1 cellular context compared by ENCODE assay signal in the genomic region with DNA sequence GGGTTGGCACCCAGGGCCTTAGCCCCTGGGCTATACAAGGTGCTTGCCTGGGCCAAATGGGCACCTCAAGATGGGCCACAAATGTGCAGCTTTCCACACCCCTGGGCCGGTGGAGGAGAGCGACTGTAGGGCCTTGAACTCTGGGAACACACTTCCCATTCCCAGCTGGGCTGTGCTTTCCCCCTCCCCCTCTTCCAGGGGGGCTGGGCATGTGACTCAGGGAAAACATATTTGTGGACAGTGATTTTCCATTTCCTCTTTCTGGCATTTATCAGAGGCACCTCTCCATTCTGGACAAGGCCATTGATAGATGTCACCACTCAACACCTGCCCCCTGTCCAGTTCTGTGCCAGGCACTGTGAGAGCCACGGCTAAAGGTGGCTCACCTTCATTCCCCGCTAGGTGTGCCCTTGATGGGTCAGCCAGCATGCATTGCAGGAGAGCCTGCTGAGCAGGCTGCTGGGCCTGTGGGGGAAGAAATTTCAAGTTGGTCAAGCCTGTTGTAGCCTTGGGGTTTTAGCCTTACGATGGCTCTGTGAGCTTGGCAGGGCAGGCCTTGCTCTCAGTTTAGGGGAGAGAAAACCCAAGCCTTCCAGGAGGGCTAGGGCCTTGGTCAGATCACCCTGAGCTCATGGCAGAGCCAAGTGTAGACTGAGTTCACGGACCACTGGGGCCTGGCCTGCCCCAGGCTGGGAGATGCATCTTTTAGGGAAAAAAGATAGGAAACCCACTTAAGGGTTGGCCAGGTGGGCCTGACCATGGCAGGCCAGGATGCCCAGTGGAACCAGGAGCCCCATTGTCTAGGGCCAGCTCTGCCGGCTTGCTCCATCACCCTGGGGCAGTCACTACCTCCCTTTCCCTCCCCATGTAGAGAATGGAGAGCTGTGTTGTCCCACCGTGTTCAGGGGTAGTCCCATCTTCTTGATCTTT.
TF ChIP-seq lines count a peak whose summit lies in the region.

No MANE protein-coding gene starts in this region.

TF ChIP-seq in HepG2, 621 proteins besides CTCF, POLR2A, EP300 and RAD21 (continued from another document and continues in another):
- TF ChIP-seq, protein P1, sequence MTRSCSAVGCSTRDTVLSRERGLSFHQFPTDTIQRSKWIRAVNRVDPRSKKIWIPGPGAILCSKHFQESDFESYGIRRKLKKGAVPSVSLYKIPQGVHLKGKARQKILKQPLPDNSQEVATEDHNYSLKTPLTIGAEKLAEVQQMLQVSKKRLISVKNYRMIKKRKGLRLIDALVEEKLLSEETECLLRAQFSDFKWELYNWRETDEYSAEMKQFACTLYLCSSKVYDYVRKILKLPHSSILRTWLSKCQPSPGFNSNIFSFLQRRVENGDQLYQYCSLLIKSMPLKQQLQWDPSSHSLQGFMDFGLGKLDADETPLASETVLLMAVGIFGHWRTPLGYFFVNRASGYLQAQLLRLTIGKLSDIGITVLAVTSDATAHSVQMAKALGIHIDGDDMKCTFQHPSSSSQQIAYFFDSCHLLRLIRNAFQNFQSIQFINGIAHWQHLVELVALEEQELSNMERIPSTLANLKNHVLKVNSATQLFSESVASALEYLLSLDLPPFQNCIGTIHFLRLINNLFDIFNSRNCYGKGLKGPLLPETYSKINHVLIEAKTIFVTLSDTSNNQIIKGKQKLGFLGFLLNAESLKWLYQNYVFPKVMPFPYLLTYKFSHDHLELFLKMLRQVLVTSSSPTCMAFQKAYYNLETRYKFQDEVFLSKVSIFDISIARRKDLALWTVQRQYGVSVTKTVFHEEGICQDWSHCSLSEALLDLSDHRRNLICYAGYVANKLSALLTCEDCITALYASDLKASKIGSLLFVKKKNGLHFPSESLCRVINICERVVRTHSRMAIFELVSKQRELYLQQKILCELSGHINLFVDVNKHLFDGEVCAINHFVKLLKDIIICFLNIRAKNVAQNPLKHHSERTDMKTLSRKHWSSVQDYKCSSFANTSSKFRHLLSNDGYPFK (CRISPR knock-in tag; IDR thresholded peaks at IDR 0.05; ENCODE audit: borderline replicate concordance) = peak; percentile 77; the same call in 1 of the 2 replicates
- TF ChIP-seq, protein P2, sequence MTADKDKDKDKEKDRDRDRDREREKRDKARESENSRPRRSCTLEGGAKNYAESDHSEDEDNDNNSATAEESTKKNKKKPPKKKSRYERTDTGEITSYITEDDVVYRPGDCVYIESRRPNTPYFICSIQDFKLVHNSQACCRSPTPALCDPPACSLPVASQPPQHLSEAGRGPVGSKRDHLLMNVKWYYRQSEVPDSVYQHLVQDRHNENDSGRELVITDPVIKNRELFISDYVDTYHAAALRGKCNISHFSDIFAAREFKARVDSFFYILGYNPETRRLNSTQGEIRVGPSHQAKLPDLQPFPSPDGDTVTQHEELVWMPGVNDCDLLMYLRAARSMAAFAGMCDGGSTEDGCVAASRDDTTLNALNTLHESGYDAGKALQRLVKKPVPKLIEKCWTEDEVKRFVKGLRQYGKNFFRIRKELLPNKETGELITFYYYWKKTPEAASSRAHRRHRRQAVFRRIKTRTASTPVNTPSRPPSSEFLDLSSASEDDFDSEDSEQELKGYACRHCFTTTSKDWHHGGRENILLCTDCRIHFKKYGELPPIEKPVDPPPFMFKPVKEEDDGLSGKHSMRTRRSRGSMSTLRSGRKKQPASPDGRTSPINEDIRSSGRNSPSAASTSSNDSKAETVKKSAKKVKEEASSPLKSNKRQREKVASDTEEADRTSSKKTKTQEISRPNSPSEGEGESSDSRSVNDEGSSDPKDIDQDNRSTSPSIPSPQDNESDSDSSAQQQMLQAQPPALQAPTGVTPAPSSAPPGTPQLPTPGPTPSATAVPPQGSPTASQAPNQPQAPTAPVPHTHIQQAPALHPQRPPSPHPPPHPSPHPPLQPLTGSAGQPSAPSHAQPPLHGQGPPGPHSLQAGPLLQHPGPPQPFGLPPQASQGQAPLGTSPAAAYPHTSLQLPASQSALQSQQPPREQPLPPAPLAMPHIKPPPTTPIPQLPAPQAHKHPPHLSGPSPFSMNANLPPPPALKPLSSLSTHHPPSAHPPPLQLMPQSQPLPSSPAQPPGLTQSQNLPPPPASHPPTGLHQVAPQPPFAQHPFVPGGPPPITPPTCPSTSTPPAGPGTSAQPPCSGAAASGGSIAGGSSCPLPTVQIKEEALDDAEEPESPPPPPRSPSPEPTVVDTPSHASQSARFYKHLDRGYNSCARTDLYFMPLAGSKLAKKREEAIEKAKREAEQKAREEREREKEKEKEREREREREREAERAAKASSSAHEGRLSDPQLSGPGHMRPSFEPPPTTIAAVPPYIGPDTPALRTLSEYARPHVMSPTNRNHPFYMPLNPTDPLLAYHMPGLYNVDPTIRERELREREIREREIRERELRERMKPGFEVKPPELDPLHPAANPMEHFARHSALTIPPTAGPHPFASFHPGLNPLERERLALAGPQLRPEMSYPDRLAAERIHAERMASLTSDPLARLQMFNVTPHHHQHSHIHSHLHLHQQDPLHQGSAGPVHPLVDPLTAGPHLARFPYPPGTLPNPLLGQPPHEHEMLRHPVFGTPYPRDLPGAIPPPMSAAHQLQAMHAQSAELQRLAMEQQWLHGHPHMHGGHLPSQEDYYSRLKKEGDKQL (CRISPR knock-in tag; IDR thresholded peaks at IDR 0.05; ENCODE audit: low read depth) = 0 out of 2 replicates have a peak, but pooled peaks have one; percentile 36
- peak; percentile 57; the same call in 1 of the 2 replicates for TF ChIP-seq ARNTL (CRISPR knock-in tag; IDR thresholded peaks at IDR 0.05)
- no peak for TF ChIP-seq STAT5B (CRISPR knock-in tag; IDR thresholded peaks at IDR 0.05)
- peak; percentile 81 for TF ChIP-seq ZNF607 (CRISPR knock-in tag; IDR thresholded peaks at IDR 0.05; ENCODE audit: borderline replicate concordance)
- TF ChIP-seq, protein P3, sequence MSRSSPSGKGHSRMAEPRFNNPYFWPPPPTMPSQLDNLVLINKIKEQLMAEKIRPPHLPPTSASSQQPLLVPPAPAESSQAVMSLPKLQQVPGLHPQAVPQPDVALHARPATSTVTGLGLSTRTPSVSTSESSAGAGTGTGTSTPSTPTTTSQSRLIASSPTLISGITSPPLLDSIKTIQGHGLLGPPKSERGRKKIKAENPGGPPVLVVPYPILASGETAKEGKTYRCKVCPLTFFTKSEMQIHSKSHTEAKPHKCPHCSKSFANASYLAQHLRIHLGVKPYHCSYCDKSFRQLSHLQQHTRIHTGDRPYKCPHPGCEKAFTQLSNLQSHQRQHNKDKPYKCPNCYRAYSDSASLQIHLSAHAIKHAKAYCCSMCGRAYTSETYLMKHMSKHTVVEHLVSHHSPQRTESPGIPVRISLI (CRISPR knock-in tag; IDR thresholded peaks at IDR 0.05; ENCODE audit: borderline replicate concordance) = no peak
- TF ChIP-seq, protein P4, sequence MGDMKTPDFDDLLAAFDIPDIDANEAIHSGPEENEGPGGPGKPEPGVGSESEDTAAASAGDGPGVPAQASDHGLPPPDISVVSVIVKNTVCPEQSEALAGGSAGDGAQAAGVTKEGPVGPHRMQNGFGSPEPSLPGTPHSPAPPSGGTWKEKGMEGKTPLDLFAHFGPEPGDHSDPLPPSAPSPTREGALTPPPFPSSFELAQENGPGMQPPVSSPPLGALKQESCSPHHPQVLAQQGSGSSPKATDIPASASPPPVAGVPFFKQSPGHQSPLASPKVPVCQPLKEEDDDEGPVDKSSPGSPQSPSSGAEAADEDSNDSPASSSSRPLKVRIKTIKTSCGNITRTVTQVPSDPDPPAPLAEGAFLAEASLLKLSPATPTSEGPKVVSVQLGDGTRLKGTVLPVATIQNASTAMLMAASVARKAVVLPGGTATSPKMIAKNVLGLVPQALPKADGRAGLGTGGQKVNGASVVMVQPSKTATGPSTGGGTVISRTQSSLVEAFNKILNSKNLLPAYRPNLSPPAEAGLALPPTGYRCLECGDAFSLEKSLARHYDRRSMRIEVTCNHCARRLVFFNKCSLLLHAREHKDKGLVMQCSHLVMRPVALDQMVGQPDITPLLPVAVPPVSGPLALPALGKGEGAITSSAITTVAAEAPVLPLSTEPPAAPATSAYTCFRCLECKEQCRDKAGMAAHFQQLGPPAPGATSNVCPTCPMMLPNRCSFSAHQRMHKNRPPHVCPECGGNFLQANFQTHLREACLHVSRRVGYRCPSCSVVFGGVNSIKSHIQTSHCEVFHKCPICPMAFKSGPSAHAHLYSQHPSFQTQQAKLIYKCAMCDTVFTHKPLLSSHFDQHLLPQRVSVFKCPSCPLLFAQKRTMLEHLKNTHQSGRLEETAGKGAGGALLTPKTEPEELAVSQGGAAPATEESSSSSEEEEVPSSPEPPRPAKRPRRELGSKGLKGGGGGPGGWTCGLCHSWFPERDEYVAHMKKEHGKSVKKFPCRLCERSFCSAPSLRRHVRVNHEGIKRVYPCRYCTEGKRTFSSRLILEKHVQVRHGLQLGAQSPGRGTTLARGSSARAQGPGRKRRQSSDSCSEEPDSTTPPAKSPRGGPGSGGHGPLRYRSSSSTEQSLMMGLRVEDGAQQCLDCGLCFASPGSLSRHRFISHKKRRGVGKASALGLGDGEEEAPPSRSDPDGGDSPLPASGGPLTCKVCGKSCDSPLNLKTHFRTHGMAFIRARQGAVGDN (CRISPR knock-in tag; IDR thresholded peaks at IDR 0.05) = peak; percentile 97
- TF ChIP-seq EED (CRISPR knock-in tag; IDR thresholded peaks at IDR 0.05) = no peak
- TF ChIP-seq DMAP1 (CRISPR knock-in tag; IDR thresholded peaks at IDR 0.05) = peak; percentile 64; the same call in 1 of the 2 replicates
- 0 out of 2 replicates have a peak, but pooled peaks have one; percentile 52 for TF ChIP-seq KDM3A (CRISPR knock-in tag; IDR thresholded peaks at IDR 0.05; ENCODE audit: low read depth)
- peak; percentile 88; the same call in 1 of the 2 replicates for TF ChIP-seq ZNF580 (CRISPR knock-in tag; IDR thresholded peaks at IDR 0.05; ENCODE audit: borderline replicate concordance, low read depth)
- no peak for TF ChIP-seq ZNF496 (CRISPR knock-in tag; IDR thresholded peaks at IDR 0.05; ENCODE audit: insufficient replicate concordance)
- TF ChIP-seq DR1 (CRISPR knock-in tag; IDR thresholded peaks at IDR 0.05) = no peak
- peak; percentile 40; the same call in 1 of the 2 replicates for TF ChIP-seq NFKB2 (CRISPR knock-in tag; IDR thresholded peaks at IDR 0.05; ENCODE audit: borderline replicate concordance)
- TF ChIP-seq ASH2L (IDR thresholded peaks at IDR 0.05; ENCODE audit: insufficient read length, low read depth, low read length) = no peak
- TF ChIP-seq, protein P5, sequence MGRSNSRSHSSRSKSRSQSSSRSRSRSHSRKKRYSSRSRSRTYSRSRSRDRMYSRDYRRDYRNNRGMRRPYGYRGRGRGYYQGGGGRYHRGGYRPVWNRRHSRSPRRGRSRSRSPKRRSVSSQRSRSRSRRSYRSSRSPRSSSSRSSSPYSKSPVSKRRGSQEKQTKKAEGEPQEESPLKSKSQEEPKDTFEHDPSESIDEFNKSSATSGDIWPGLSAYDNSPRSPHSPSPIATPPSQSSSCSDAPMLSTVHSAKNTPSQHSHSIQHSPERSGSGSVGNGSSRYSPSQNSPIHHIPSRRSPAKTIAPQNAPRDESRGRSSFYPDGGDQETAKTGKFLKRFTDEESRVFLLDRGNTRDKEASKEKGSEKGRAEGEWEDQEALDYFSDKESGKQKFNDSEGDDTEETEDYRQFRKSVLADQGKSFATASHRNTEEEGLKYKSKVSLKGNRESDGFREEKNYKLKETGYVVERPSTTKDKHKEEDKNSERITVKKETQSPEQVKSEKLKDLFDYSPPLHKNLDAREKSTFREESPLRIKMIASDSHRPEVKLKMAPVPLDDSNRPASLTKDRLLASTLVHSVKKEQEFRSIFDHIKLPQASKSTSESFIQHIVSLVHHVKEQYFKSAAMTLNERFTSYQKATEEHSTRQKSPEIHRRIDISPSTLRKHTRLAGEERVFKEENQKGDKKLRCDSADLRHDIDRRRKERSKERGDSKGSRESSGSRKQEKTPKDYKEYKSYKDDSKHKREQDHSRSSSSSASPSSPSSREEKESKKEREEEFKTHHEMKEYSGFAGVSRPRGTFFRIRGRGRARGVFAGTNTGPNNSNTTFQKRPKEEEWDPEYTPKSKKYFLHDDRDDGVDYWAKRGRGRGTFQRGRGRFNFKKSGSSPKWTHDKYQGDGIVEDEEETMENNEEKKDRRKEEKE (IDR thresholded peaks at IDR 0.05) = no peak
- no peak for TF ChIP-seq GTF2F1 (IDR thresholded peaks at IDR 0.05; ENCODE audit: low read length)
- TF ChIP-seq, protein P6, sequence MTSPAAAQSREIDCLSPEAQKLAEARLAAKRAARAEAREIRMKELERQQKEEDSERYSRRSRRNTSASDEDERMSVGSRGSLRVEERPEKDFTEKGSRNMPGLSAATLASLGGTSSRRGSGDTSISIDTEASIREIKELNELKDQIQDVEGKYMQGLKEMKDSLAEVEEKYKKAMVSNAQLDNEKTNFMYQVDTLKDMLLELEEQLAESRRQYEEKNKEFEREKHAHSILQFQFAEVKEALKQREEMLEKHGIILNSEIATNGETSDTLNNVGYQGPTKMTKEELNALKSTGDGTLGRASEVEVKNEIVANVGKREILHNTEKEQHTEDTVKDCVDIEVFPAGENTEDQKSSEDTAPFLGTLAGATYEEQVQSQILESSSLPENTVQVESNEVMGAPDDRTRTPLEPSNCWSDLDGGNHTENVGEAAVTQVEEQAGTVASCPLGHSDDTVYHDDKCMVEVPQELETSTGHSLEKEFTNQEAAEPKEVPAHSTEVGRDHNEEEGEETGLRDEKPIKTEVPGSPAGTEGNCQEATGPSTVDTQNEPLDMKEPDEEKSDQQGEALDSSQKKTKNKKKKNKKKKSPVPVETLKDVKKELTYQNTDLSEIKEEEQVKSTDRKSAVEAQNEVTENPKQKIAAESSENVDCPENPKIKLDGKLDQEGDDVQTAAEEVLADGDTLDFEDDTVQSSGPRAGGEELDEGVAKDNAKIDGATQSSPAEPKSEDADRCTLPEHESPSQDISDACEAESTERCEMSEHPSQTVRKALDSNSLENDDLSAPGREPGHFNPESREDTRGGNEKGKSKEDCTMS (CRISPR knock-in tag; conservative IDR thresholded peaks at IDR 0.05) = no peak
